In the genomic region with DNA sequence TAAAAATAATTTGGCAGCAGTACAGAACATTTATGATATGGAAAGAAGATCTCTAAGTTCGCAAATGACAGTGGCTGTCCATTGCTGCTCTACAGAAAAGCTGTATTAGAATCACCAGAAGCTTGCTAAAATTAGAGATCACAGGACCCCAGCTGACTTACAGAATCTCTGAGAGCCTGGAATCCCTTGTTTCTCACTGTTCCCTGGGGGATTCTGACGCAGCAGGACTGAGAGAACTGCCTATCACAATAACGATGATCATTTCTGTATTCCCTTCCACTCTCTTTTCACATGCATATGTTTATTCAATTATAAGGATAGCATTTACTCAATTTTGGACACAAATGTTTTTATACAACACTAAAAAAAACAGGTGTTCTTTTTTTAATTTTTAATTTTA, we compare ENCODE assay signal across 13 cellular contexts.
DNase-seq lines count a peak whose midpoint lies in the region; ATAC-seq and TF ChIP-seq lines count a peak whose summit lies in the region.
"Had no signal": no experiment of that assay in that cellular context is flagged by ENCODE, and none has a peak within 500 bp of the region (broad histone marks: within the 10 kb centered on the region; RNA-seq: fewer than 3 reads in every experiment).

No MANE protein-coding gene starts in this region.

- H3K4me2 ChIP-seq in PC-3 (ENCODE audit: low read length) = no peak overlapping the region

- H3K4me1 ChIP-seq in right cardiac atrium (ENCODE audit: control insufficient read depth, insufficient read depth, low read length) = no peaks in the 10 kb centered on the region
- no peaks in the 10 kb centered on the region for H3K4me1 ChIP-seq in PC-3 (ENCODE audit: insufficient read depth, low read length)
- H3K4me1 ChIP-seq in SJCRH30 = no peaks in the 10 kb centered on the region
- H3K4me1 ChIP-seq: HAP-1 had no signal

- H3K9me2 ChIP-seq in PC-3 (replicated peaks; ENCODE audit: low read length) = no peaks in the 10 kb centered on the region

- POLR2A ChIA-PET in PC-3 (lab: Charles Lee; ENCODE audit: unreplicated experiment) = no interaction called here

- peak; percentile 45 for DNase-seq in NCI-H2171 treated with DMSO at 0.1 percent for 48 hours (lab: John Stamatoyannopoulos, UW)
- no peak for DNase-seq in NCI-H2171 (lab: John Stamatoyannopoulos, UW)
- DNase-seq in left ventricle myocardium superior = no peak
- DNase-seq in right cardiac atrium = no peak
- peak; percentile 45 for DNase-seq in SK-MEL-5 (ENCODE audit: low read depth, low spot score)
- DNase-seq in PC-3 = no peak
- no peak for DNase-seq in SJCRH30
- DNase-seq: CD8-positive, alpha-beta T cell; COR-L47; DMS153; DMS79 treated with DMSO at 0.1 percent for 48 hours; EL had no signal

- H3F3A ChIP-seq in PC-3 (ENCODE audit: low read length, unreplicated experiment) = no peaks in the 10 kb centered on the region

- no peaks in the 10 kb centered on the region for H3K27me3 ChIP-seq in right cardiac atrium (ENCODE audit: control insufficient read depth, insufficient read depth)
- H3K27me3 ChIP-seq in PC-3 (ENCODE audit: low read length) = no peaks in the 10 kb centered on the region
- no peaks in the 10 kb centered on the region; the same call in 1 of the 2 replicates for H3K27me3 ChIP-seq in SJCRH30

- H3K9me3 ChIP-seq in right cardiac atrium (ENCODE audit: control insufficient read depth, low read length) = no peaks in the 10 kb centered on the region
- H3K9me3 ChIP-seq in PC-3 (ENCODE audit: low read length) = no peaks in the 10 kb centered on the region
- no peaks in the 10 kb centered on the region for H3K9me3 ChIP-seq in SJCRH30 (replicated peaks)
- H3K9me3 ChIP-seq: HAP-1 had no signal

- CTCF ChIA-PET in PC-3 (lab: Charles Lee) = no interaction called here

- H3K79me2 ChIP-seq in PC-3 (ENCODE audit: low read length) = no peaks in the 10 kb centered on the region

- WGBS in right cardiac atrium = 46% methylated on average over 3 of the region's 3 CpGs

- H3K27ac ChIP-seq in right cardiac atrium (ENCODE audit: low read length) = no peak overlapping the region
- no peak overlapping the region for H3K27ac ChIP-seq in PC-3 (ENCODE audit: low read length)
- no peak overlapping the region for H3K27ac ChIP-seq in SJCRH30

- in situ Hi-C loops in SK-MEL-5 (cut with HindIII; ENCODE audit: low pct_unique_long_range_greater_than_20kb, low sequenced_read_pairs) = no loop called here

- no TSS peak for BruUV-seq in PC-3 (replicated peaks; lab: Mats Ljungman, UMichigan)

- ATAC-seq in left ventricle myocardium superior = peak; percentile 65
- no peak for ATAC-seq in right cardiac atrium
- no peak for ATAC-seq in PC-3
- ATAC-seq: CD8-positive, alpha-beta T cell had no signal

- H3K4me3 ChIP-seq in right cardiac atrium (ENCODE audit: low read length) = no peak overlapping the region
- H3K4me3 ChIP-seq in PC-3 (ENCODE audit: low read length) = no peak overlapping the region
- no peak overlapping the region for H3K4me3 ChIP-seq in SJCRH30
- H3K4me3 ChIP-seq: HAP-1 had no signal

- no peaks in the 10 kb centered on the region for H4K20me1 ChIP-seq in PC-3 (ENCODE audit: low read length)

- TF ChIP-seq CTCF in PC-3 (conservative IDR thresholded peaks at IDR 0.05; ENCODE audit: low read depth, low read length) = no peak

- H3K36me3 ChIP-seq in PC-3 (ENCODE audit: low read depth, low read length) (no peaks in the 10 kb centered on the region), SJCRH30 (no peaks in the 10 kb centered on the region)
- H3K36me3 ChIP-seq: HAP-1 had no signal

- no peak overlapping the region for H3K9ac ChIP-seq in PC-3 (ENCODE audit: low read length)

- intact Hi-C loops in left ventricle myocardium superior (cut with micrococcal nuclease) (no loop called here), right cardiac atrium (cut with DNase I) (no loop called here), PC-3 (cut with micrococcal nuclease) (no loop called here)

- H2AFZ ChIP-seq in PC-3 (ENCODE audit: low read length) = no peak overlapping the region

Comparison
In these comparisons a context has a peak if more than half of its experiments do, and no peak if none do; other contexts are left out.
1. DNase-seq: peak in NCI-H2171 treated with DMSO at 0.1 percent for 48 hours (single experiment) and SK-MEL-5 (single experiment); none in NCI-H2171 (single experiment), left ventricle myocardium superior (single experiment), right cardiac atrium (0 of 3), PC-3 (single experiment) and SJCRH30 (0 of 2).